ENCODE assay signal across 8 cellular contexts in the genomic region with DNA sequence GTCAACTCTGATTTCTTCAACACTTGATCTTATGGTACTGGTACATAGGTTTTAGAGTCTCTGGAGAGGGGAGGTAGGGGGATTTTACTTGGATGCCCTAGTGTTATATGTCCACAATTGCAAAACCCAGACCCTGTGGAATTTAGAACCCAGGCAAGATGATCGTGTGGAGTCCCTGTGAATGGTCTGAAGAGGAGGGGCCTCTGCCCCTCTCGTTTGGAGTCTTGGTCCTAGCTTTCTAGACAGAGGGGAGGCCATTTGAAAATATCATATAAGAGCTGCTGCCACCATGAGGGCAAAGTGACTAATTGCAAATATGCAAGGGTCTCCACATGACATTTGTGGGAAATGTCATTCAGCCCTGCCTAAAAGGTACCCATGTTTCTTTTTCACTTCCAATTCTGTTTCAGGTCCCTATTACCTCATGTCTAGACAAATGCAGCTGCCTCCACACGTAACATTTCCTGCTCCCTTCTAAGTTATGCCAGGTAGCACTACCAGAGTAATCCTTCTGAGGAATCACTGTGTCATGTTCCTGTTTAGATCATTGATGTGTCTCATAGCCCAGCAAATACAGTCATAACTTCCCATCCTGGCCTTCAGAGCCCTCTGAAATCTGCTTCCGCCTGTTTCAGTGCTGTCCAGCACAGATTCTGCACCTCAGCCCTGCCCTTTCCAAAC.
DNase-seq lines count a peak whose midpoint lies in the region; ATAC-seq and TF ChIP-seq lines count a peak whose summit lies in the region.

No MANE protein-coding gene starts in this region.

- no peaks in the 10 kb centered on the region for H3K36me3 ChIP-seq in HCT116 (ENCODE audit: control insufficient read depth in 1 of 2, insufficient read depth in 2 of 2, low read length in 2 of 2)

- intact Hi-C loops in HCT116 (cut with micrococcal nuclease) = loop anchor here (1.0 to 2.0 kb wide), 3 partner anchors 87 to 597 kb away; no protein-coding TSS in a partner anchor

- no TSS peak for BruUV-seq in HCT116 (replicated peaks; lab: Mats Ljungman, UMichigan)

- H2AFZ ChIP-seq in HCT116 (ENCODE audit: low read depth, low read length, poor library complexity, severe bottlenecking) = no peak overlapping the region

- H3K9me2 ChIP-seq in HCT116 (ENCODE audit: insufficient read depth) = no peaks in the 10 kb centered on the region

- TF ChIP-seq POLR2A in HCT116 (IDR thresholded peaks at IDR 0.05; ENCODE audit: borderline replicate concordance, extremely low read depth, insufficient read depth, insufficient read length) = no peak

- no peaks in the 10 kb centered on the region for H4K20me1 ChIP-seq in HCT116 (ENCODE audit: insufficient read depth)

- CTCF ChIA-PET in HCT116 (lab: Charles Lee) = interaction anchor here (0.8 to 3.9 kb wide), 11 partner anchors 10 to 193 kb away, joined by 3 to 49 read pairs (median 4); a partner anchor contains a TSS

- RAD21 ChIA-PET in HCT116 (lab: Charles Lee; ENCODE audit: low non-redundant PET in 1 of 2, low total read pairs in 2 of 2, uncharacterized antibody in 2 of 2, unreplicated experiment in 2 of 2) = interaction anchor here (0.6 to 2.1 kb wide), 5 partner anchors 115 to 189 kb away, joined by 3 to 15 read pairs (median 4); no protein-coding TSS in a partner anchor

- no peaks in the 10 kb centered on the region for H3K27me3 ChIP-seq in HCT116 (ENCODE audit: insufficient read depth, low read length)

- H3K9ac ChIP-seq in HCT116 (ENCODE audit: low read length) = no peak overlapping the region

- H3K27ac Mint-ChIP-seq in brain = peak overlapping the region; percentile 31 to 89 (median 65)

- POLR2A ChIA-PET in HCT116 (lab: Charles Lee) = interaction anchor here (1.3 kb wide), 1 partner anchor 84 kb away, joined by 4 read pairs; no protein-coding TSS in a partner anchor

- peaks cover 18 to 20% of the 10 kb centered on the region in 2 experiments for H3K4me1 ChIP-seq in HCT116 (ENCODE audit: control insufficient read depth in 1 of 2, insufficient read depth in 2 of 2, low read length in 2 of 2)

- H3K79me2 ChIP-seq in HCT116 (ENCODE audit: insufficient read depth, low read length) = no peaks in the 10 kb centered on the region; the same call in 1 of the 2 replicates

- H3K4me3 Mint-ChIP-seq in brain = no peak overlapping the region

- no peak overlapping the region for H3K4me3 ChIP-seq in HCT116 (replicated peaks in 1 of 2; ENCODE audit: low read depth in 1 of 2, low read length in 2 of 2)

- ATAC-seq in HCT116 (peak; percentile 83), SK-N-SH treated with all-trans-retinoic acid at 6 μM for 48 hours (peak; percentile 90)

- peak overlapping the region; percentile 45; the same call in 1 of the 2 replicates for H3K4me2 ChIP-seq in HCT116 (ENCODE audit: low read length)

- H3K9me3 ChIP-seq in HCT116 (ENCODE audit: control insufficient read depth in 1 of 2, insufficient read depth in 1 of 2, low read depth in 1 of 2, low read length in 2 of 2) = no peaks in the 10 kb centered on the region

- peak; percentile 74 for TF ChIP-seq RAD21 in HCT116 (IDR thresholded peaks at IDR 0.05; ENCODE audit: low read depth)

- TF ChIP-seq CTCF in HCT116 (IDR thresholded peaks at IDR 0.05 in 2 of 3, conservative IDR thresholded peaks at IDR 0.05 in 1 of 3; ENCODE audit: borderline replicate concordance in 1 of 3, insufficient read depth in 1 of 3, low read depth in 2 of 3, low read length in 2 of 3) (peak; percentile 43 to 66 (median 63); a peak in 4 of 6 replicates), brain (conservative IDR thresholded peaks at IDR 0.05) (peak; percentile 78 to 82)

- no peaks in the 10 kb centered on the region for H3K27me3 Mint-ChIP-seq in brain

- DNase-seq in activated gamma-delta T cell treated with Interleukin-2 at 50 U/mL for 16 hours = peak; percentile 22
- DNase-seq in activated gamma-delta T cell (lab: John Stamatoyannopoulos, UW) = no peak
- DNase-seq in HCT116 (ENCODE audit: low read depth, low spot score) = peak; percentile 23
- DNase-seq in LoVo (ENCODE audit: low spot score) = peak; percentile 39
- peak; percentile 65 for DNase-seq in islet precursor cell
- peak; percentile 52 for DNase-seq in stimulated activated CD4-positive, alpha-beta T cell treated with anti-CD3 and anti-CD28 coated beads, Interleukin-4, amount 100 ng/mL, for 24 hours

- peaks cover 20% of the 10 kb centered on the region for H3K4me1 Mint-ChIP-seq in brain

- H3K9me3 Mint-ChIP-seq in brain = no peaks in the 10 kb centered on the region

- H3K27ac ChIP-seq in HCT116 (ENCODE audit: low read depth, low read length) = peak overlapping the region; percentile 23; the same call in 1 of the 2 replicates

- peaks cover 3% of the 10 kb centered on the region for H3K36me3 Mint-ChIP-seq in brain

TF ChIP-seq in HCT116, 20 proteins besides CTCF, POLR2A, EP300 and RAD21:
- no peak for TF ChIP-seq EZH2 (IDR thresholded peaks at IDR 0.05)
- TF ChIP-seq ZFX (IDR thresholded peaks at IDR 0.05) = no peak
- no peak for TF ChIP-seq POLR2AphosphoS5 (IDR thresholded peaks at IDR 0.05; ENCODE audit: low read depth, low read length)
- no peak for TF ChIP-seq TCF7L2 (IDR thresholded peaks at IDR 0.05; ENCODE audit: borderline replicate concordance, extremely low read depth, insufficient read depth, insufficient read length)
- no peak for TF ChIP-seq ZNF274 (IDR thresholded peaks at IDR 0.05; ENCODE audit: low read depth, low read length)

TF ChIP-seq in SK-N-SH treated with all-trans-retinoic acid at 6 μM for 48 hours, 23 proteins besides CTCF, POLR2A, EP300 and RAD21:
- TF ChIP-seq ZFP30 (CRISPR knock-in tag; IDR thresholded peaks at IDR 0.05) (no peak), SNAI2 (CRISPR knock-in tag; IDR thresholded peaks at IDR 0.05) (no peak)
- TF ChIP-seq, protein P1, sequence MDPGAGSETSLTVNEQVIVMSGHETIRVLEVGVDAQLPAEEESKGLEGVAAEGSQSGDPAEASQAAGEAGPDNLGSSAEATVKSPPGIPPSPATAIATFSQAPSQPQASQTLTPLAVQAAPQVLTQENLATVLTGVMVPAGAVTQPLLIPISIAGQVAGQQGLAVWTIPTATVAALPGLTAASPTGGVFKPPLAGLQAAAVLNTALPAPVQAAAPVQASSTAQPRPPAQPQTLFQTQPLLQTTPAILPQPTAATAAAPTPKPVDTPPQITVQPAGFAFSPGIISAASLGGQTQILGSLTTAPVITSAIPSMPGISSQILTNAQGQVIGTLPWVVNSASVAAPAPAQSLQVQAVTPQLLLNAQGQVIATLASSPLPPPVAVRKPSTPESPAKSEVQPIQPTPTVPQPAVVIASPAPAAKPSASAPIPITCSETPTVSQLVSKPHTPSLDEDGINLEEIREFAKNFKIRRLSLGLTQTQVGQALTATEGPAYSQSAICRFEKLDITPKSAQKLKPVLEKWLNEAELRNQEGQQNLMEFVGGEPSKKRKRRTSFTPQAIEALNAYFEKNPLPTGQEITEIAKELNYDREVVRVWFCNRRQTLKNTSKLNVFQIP (CRISPR knock-in tag; IDR thresholded peaks at IDR 0.05; ENCODE audit: borderline replicate concordance, low read depth) = no peak
TF ChIP-seq in SK-N-SH treated with all-trans-retinoic acid at 6 μM for 48 hours: peak in this region for 0.
